In genomic region chr12:50954789-50955188, GRCh38 we compare ENCODE assay signal across 2 cellular contexts. TPM values are rescaled to one million over a fixed set of nuclear protein-coding genes. Genes with fewer than 3 reads are reported as not detected.
"Had no signal": no experiment of that assay in that cellular context is flagged by ENCODE, and none has a peak within 500 bp of the region (broad histone marks: within the 10 kb centered on the region; RNA-seq: fewer than 3 reads in every experiment).

No MANE protein-coding gene starts in this region.

RNA-seq across cellular contexts. Expression of gene HIGD1C, which starts 2.4 kb away (rescaled TPM):
- total RNA-seq: G401, GM12878 had no signal
- polyA plus RNA-seq: GM12878 had no signal
